In the genomic region with DNA sequence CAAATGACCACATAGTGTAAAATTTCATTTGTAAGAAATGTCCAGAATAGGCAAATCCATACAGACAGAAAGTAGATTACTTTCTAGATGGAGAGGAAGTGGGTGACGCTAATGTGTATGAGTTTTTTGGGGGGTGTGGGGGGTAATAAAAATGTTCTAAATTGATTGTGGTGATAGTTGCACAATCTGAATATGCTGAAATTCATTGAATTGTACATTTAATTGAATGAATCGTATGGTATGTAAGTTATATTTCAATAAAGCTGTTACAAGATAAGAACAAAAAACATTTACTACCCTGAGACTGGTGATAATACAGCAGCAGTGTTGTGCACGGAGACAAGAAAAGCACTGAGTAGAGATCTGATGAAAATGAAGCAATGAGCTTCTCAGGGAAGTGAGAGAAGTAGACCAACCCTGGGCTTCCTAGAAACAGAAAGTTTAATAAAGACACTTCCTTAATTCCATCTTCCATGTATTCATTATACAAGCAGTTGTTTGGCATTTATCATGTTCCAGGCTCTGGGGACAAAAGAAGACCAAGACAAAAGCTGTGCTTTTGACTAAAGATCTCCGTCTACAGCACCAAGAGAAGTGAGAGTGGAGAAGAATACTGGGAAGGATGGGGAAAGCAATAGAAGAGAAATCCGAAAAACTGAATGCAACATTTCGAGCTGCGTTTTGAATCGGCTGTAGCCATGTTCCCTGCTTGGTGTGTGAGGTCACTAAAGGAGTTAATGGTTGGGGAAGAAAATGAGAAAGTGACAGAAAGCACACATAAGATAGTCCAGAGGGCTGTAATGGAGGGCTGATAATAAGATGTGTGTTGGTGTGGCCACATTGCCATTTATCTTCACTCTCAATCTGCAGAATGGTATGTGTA, we compare ENCODE assay signal across 1 cellular context.
TF ChIP-seq lines count a peak whose summit lies in the region.

No MANE protein-coding gene starts in this region.

TF ChIP-seq in SK-N-SH, 30 proteins besides CTCF, POLR2A, EP300 and RAD21 (continued from another document):
- TF ChIP-seq, protein P1, sequence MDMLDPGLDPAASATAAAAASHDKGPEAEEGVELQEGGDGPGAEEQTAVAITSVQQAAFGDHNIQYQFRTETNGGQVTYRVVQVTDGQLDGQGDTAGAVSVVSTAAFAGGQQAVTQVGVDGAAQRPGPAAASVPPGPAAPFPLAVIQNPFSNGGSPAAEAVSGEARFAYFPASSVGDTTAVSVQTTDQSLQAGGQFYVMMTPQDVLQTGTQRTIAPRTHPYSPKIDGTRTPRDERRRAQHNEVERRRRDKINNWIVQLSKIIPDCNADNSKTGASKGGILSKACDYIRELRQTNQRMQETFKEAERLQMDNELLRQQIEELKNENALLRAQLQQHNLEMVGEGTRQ (IDR thresholded peaks at IDR 0.05; ENCODE audit: borderline replicate concordance, low read depth, low read length): no peak
- no peak for TF ChIP-seq EZH2phosphoT487 (IDR thresholded peaks at IDR 0.05; ENCODE audit: borderline replicate concordance, low read depth)
- TF ChIP-seq, protein P2, sequence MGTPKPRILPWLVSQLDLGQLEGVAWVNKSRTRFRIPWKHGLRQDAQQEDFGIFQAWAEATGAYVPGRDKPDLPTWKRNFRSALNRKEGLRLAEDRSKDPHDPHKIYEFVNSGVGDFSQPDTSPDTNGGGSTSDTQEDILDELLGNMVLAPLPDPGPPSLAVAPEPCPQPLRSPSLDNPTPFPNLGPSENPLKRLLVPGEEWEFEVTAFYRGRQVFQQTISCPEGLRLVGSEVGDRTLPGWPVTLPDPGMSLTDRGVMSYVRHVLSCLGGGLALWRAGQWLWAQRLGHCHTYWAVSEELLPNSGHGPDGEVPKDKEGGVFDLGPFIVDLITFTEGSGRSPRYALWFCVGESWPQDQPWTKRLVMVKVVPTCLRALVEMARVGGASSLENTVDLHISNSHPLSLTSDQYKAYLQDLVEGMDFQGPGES (IDR thresholded peaks at IDR 0.05; ENCODE audit: low read depth, low read length): no peak
- TF ChIP-seq, protein P3, sequence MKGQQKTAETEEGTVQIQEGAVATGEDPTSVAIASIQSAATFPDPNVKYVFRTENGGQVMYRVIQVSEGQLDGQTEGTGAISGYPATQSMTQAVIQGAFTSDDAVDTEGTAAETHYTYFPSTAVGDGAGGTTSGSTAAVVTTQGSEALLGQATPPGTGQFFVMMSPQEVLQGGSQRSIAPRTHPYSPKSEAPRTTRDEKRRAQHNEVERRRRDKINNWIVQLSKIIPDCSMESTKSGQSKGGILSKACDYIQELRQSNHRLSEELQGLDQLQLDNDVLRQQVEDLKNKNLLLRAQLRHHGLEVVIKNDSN (IDR thresholded peaks at IDR 0.05; ENCODE audit: borderline replicate concordance, low read depth): no peak
- peak; percentile 65; the same call in 1 of the 2 replicates for TF ChIP-seq TCF12 (IDR thresholded peaks at IDR 0.05)
- peak; percentile 71; the same call in 1 of the 2 replicates for TF ChIP-seq JUND (IDR thresholded peaks at IDR 0.05)
- TF ChIP-seq, protein P4, sequence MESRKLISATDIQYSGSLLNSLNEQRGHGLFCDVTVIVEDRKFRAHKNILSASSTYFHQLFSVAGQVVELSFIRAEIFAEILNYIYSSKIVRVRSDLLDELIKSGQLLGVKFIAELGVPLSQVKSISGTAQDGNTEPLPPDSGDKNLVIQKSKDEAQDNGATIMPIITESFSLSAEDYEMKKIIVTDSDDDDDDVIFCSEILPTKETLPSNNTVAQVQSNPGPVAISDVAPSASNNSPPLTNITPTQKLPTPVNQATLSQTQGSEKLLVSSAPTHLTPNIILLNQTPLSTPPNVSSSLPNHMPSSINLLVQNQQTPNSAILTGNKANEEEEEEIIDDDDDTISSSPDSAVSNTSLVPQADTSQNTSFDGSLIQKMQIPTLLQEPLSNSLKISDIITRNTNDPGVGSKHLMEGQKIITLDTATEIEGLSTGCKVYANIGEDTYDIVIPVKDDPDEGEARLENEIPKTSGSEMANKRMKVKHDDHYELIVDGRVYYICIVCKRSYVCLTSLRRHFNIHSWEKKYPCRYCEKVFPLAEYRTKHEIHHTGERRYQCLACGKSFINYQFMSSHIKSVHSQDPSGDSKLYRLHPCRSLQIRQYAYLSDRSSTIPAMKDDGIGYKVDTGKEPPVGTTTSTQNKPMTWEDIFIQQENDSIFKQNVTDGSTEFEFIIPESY (IDR thresholded peaks at IDR 0.05; ENCODE audit: borderline replicate concordance, low read depth): no peak
- TF ChIP-seq YY1 (IDR thresholded peaks at IDR 0.05; ENCODE audit: low read depth): 0 out of 2 replicates have a peak, but pooled peaks have one; percentile 38
- no peak for TF ChIP-seq MEF2A (IDR thresholded peaks at IDR 0.05; ENCODE audit: borderline replicate concordance, low read depth)
- peak; percentile 63 for TF ChIP-seq GATA2 (CRISPR knock-in tag; IDR thresholded peaks at IDR 0.05)
- no peak for TF ChIP-seq GABPA (IDR thresholded peaks at IDR 0.05; ENCODE audit: low read depth)
- TF ChIP-seq TEAD4 (IDR thresholded peaks at IDR 0.05; ENCODE audit: borderline replicate concordance, insufficient read depth): peak; percentile 25; the same call in 1 of the 2 replicates
- no peak for TF ChIP-seq NFIC (IDR thresholded peaks at IDR 0.05; ENCODE audit: borderline replicate concordance)
- TF ChIP-seq RXRA (IDR thresholded peaks at IDR 0.05; ENCODE audit: borderline replicate concordance, low read depth): no peak
- no peak for TF ChIP-seq POLR2AphosphoS5 (IDR thresholded peaks at IDR 0.05; ENCODE audit: low read depth, low read length)
- peak; percentile 60; the same call in 1 of the 2 replicates for TF ChIP-seq FOSL2 (IDR thresholded peaks at IDR 0.05; ENCODE audit: borderline replicate concordance, low read depth)
